8 cellular contexts compared by ENCODE assay signal in the genomic region with DNA sequence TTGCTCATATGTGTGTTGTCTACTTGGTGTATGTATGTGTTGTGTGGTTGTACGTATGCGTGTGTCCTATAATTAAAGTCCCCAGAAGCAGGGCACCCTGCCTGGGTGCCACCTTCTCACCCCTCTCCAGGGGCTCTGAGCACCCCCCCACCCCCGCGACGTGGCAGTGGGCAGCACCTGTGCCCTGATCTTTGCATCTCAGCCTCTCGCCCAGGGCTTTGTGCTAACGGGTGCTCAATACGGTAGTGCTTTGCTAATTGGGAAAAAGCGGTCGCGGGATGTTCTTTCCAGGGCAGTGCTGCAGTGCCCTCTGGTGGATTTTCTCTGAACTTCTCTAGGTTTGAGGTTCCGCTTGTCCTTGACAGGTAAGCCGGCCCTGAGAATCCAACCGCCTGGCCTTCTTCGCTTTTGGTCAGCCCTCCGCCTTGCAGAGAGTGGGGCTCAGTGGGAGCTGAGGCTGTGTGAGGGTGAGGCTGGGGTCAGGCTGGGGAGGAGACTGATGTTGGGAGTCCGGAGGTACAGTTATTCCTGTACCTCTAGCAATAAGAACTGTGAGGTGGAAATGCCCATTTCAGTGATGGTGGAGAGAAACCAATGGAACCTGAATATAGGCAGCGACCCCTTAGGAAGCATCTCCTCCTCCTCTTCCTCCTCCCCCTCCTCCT. TPM values are rescaled to one million over a fixed set of nuclear protein-coding genes. Genes with fewer than 3 reads are reported as not detected.
DNase-seq lines count a peak whose midpoint lies in the region; ATAC-seq and TF ChIP-seq lines count a peak whose summit lies in the region.

No MANE protein-coding gene starts in this region.

- peak overlapping the region in 3 of 59 donors; percentile 8 to 46 (median 44) for H3K27ac ChIP-seq in dorsolateral prefrontal cortex

- H3K9me3 Mint-ChIP-seq in memory B cell = no peaks in the 10 kb centered on the region

- peaks cover 27% of the 10 kb centered on the region for H3K27me3 Mint-ChIP-seq in memory B cell

- H3K27me3 ChIP-seq in dorsolateral prefrontal cortex = peaks cover 0 to 7% (median 0%) of the 10 kb centered on the region in 45 donors

- intact Hi-C loops in dorsolateral prefrontal cortex (cut with DNase I) = loop anchor here (5.0 to 10.0 kb wide), 4 partner anchors 77 to 649 kb away; no protein-coding TSS in a partner anchor

- H3K36me3 Mint-ChIP-seq in memory B cell = no peaks in the 10 kb centered on the region

- H3K4me1 Mint-ChIP-seq in memory B cell = peaks cover 18% of the 10 kb centered on the region

- ATAC-seq in memory B cell (ENCODE audit: low read depth) (peak; percentile 66), GM18517 (IDR thresholded peaks at IDR 0.05; ENCODE audit: unreplicated experiment) (no peak)

- H3K4me3 ChIP-seq in dorsolateral prefrontal cortex = peak overlapping the region in 34 of 59 donors; percentile 4 to 50 (median 30)

- H3K4me3 Mint-ChIP-seq in memory B cell = no peak overlapping the region

- DNase-seq in GF-D8 (lab: John Stamatoyannopoulos, UW) (peak; percentile 43), HPDE6-E6E7 (ENCODE audit: extremely low spot score) (peak; percentile 70), NCI-H774 (lab: John Stamatoyannopoulos, UW) (peak; percentile 89), dorsolateral prefrontal cortex (peak in 8 of 10 donors; percentile 62 to 90 (median 78)), memory B cell (ENCODE audit: low spot score in 2 of 2) (peak; percentile 74 to 80)
- peak; percentile 74 to 83 for DNase-seq in activated CD4-positive, alpha-beta T cell treated with anti-CD3 and anti-CD28 coated beads, Interleukin-2, amount 50 U/mL, for 48 hours
- DNase-seq in stimulated activated CD8-positive, alpha-beta memory T cell treated with anti-CD3 and anti-CD28 coated beads, Interleukin-2, amount 100 ng/mL, for 1 hour (ENCODE audit: low read depth in 2 of 2) = peak; percentile 27 to 49

- peak; percentile 87 to 98 (median 94) for TF ChIP-seq CTCF in dorsolateral prefrontal cortex (IDR thresholded peaks at IDR 0.05 in 54 of 56, conservative IDR thresholded peaks at IDR 0.05 in 2 of 56; ENCODE audit: low read depth in 1 of 56, partially characterized antibody in 56 of 56)

- no peak overlapping the region for H3K27ac Mint-ChIP-seq in memory B cell

RNA-seq across cellular contexts. Expression of a gene that starts 17.6 kb away (rescaled TPM):
- total RNA-seq in dorsolateral prefrontal cortex = 10 to 100 TPM in 9 of 120 experiments, 1 to 10 TPM in 111; 3.4 to 13.0 (median 7.1) TPM

Comparison
In these comparisons a context has a peak if more than half of its experiments do, and no peak if none do; other contexts are left out.
1. DNase-seq: peak in every context shown above with its lines; median percentile 89 in NCI-H774; 78 in activated CD4-positive, alpha-beta T cell treated with anti-CD3 and anti-CD28 coated beads, Interleukin-2, amount 50 U/mL, for 48 hours; 78 in dorsolateral prefrontal cortex; 77 in memory B cell; 70 in HPDE6-E6E7; 43 in GF-D8; 38 in stimulated activated CD8-positive, alpha-beta memory T cell treated with anti-CD3 and anti-CD28 coated beads, Interleukin-2, amount 100 ng/mL, for 1 hour.